8 cellular contexts compared by ENCODE assay signal in genomic region chr6:7311920-7312615, GRCh38. TPM values are rescaled to one million over a fixed set of nuclear protein-coding genes. Genes with fewer than 3 reads are reported as not detected.
DNase-seq lines count a peak whose midpoint lies in the region; ATAC-seq and TF ChIP-seq lines count a peak whose summit lies in the region.

No MANE protein-coding gene starts in this region.

- no peak for DNase-seq in activated CD8-positive, alpha-beta memory T cell treated with anti-CD3 and anti-CD28 coated beads, Interleukin-2, amount 10 ng/mL, durations not matched to agents 7 days and 5 days
- DNase-seq in activated CD8-positive, alpha-beta memory T cell treated with anti-CD3 and anti-CD28 coated beads, Interleukin-2, amount 50 U/mL, for 48 hours: no peak
- DNase-seq in MV-4-11 (lab: John Stamatoyannopoulos, UW): peak; percentile 17
- no peak for DNase-seq in body of pancreas
- DNase-seq in left lung: no peak
- DNase-seq in testis: no peak
- DNase-seq in NCI-H146 treated with DMSO at 0.1 percent for 48 hours (lab: John Stamatoyannopoulos, UW; ENCODE audit: unreplicated experiment): no peak

- H3K4me1 Mint-ChIP-seq in activated CD8-positive, alpha-beta memory T cell treated with anti-CD3 and anti-CD28 coated beads, Interleukin-2, amount 10 ng/mL, durations not matched to agents 7 days and 5 days: peaks cover 44% of the 10 kb centered on the region

- H3K9me3 ChIP-seq in body of pancreas: no peaks in the 10 kb centered on the region
- no peaks in the 10 kb centered on the region for H3K9me3 ChIP-seq in left lung
- no peaks in the 10 kb centered on the region for H3K9me3 ChIP-seq in testis

- H3K9me3 Mint-ChIP-seq in activated CD8-positive, alpha-beta memory T cell treated with anti-CD3 and anti-CD28 coated beads, Interleukin-2, amount 10 ng/mL, durations not matched to agents 7 days and 5 days (ENCODE audit: low read depth): peaks cover 5% of the 10 kb centered on the region

- TF ChIP-seq CTCF in body of pancreas (IDR thresholded peaks at IDR 0.05) (no peak), left lung (IDR thresholded peaks at IDR 0.05) (no peak), testis (IDR thresholded peaks at IDR 0.05) (no peak)

- WGBS in body of pancreas, 2 donors: 1% methylated on average over 17 of the region's 17 CpGs
- 1 to 2% methylated on average over 17 of the region's 17 CpGs for WGBS in testis, 2 donors

- H3K4me3 Mint-ChIP-seq in activated CD8-positive, alpha-beta memory T cell treated with anti-CD3 and anti-CD28 coated beads, Interleukin-2, amount 10 ng/mL, durations not matched to agents 7 days and 5 days: peak overlapping the region; percentile 90

- peak overlapping the region; percentile 92 to 99 (median 94) for H3K27ac ChIP-seq in body of pancreas
- peak overlapping the region; percentile 96 to 97 for H3K27ac ChIP-seq in left lung
- peak overlapping the region; percentile 93 to 97 for H3K27ac ChIP-seq in testis

- peak overlapping the region; percentile 91 for H3K27ac Mint-ChIP-seq in activated CD8-positive, alpha-beta memory T cell treated with anti-CD3 and anti-CD28 coated beads, Interleukin-2, amount 10 ng/mL, durations not matched to agents 7 days and 5 days

- H3K4me3 ChIP-seq in body of pancreas (peak overlapping the region; percentile 87 to 96), left lung (peak overlapping the region; percentile 89 to 97), testis (peak overlapping the region; percentile 95 to 96)

- ATAC-seq in activated CD8-positive, alpha-beta memory T cell treated with anti-CD3 and anti-CD28 coated beads, Interleukin-2, amount 10 ng/mL, durations not matched to agents 7 days and 5 days: no peak
- ATAC-seq in body of pancreas (no peak), left lung (no peak), HG03342 (IDR thresholded peaks at IDR 0.05; ENCODE audit: unreplicated experiment) (no peak)

- H3K36me3 ChIP-seq in body of pancreas (replicated peaks in 1 of 2; ENCODE audit: insufficient read depth in 1 of 2, low read depth in 2 of 2): peaks cover 0 to 6% of the 10 kb centered on the region in 2 donors
- H3K36me3 ChIP-seq in left lung: peaks cover 0 to 29% of the 10 kb centered on the region in 2 donors
- no peaks in the 10 kb centered on the region for H3K36me3 ChIP-seq in testis (ENCODE audit: low read depth, missing control alignments)

- H3K27me3 Mint-ChIP-seq in activated CD8-positive, alpha-beta memory T cell treated with anti-CD3 and anti-CD28 coated beads, Interleukin-2, amount 10 ng/mL, durations not matched to agents 7 days and 5 days: no peaks in the 10 kb centered on the region

- CTCF ChIA-PET in activated CD8-positive, alpha-beta memory T cell treated with anti-CD3 and anti-CD28 coated beads, Interleukin-2, amount 10 ng/mL, durations not matched to agents 7 days and 5 days (lab: Charles Lee): no interaction called here

- no peak for TF ChIP-seq POLR2A in body of pancreas (IDR thresholded peaks at IDR 0.05)
- no peak for TF ChIP-seq POLR2A in testis (IDR thresholded peaks at IDR 0.05)

- H3K36me3 Mint-ChIP-seq in activated CD8-positive, alpha-beta memory T cell treated with anti-CD3 and anti-CD28 coated beads, Interleukin-2, amount 10 ng/mL, durations not matched to agents 7 days and 5 days: peaks cover 39% of the 10 kb centered on the region

- intact Hi-C loops in body of pancreas (cut with DNase I) (no loop called here), left lung (cut with DNase I) (no loop called here), testis (cut with DNase I; ENCODE audit: low total_unique reads) (no loop called here)

- H3K27me3 ChIP-seq in body of pancreas (no peaks in the 10 kb centered on the region), left lung (no peaks in the 10 kb centered on the region), testis (no peaks in the 10 kb centered on the region)

- H3K4me1 ChIP-seq in body of pancreas: peaks cover 39% of the 10 kb centered on the region
- peaks cover 7 to 53% of the 10 kb centered on the region in 2 donors for H3K4me1 ChIP-seq in left lung
- peaks cover 15% of the 10 kb centered on the region for H3K4me1 ChIP-seq in testis

RNA-seq across cellular contexts. Expression of gene SSR1, which starts 0.9 kb away (rescaled TPM):
- 100 to 1,000 TPM; 119 to 163 TPM for total RNA-seq in activated CD8-positive, alpha-beta memory T cell treated with anti-CD3 and anti-CD28 coated beads, Interleukin-2, amount 10 ng/mL, durations not matched to agents 7 days and 5 days
- total RNA-seq in body of pancreas: 10 to 100 TPM; 50.1 TPM
- total RNA-seq in left lung: 100 to 1,000 TPM; 155 to 247 TPM
- total RNA-seq in testis: 10 to 100 TPM; 42.7 to 62.5 TPM
- polyA plus RNA-seq in testis (ENCODE audit: insufficient read depth, low read depth, low replicate concordance): 65.7 TPM
